In genomic region chr17:34840758-34841157, GRCh38 we compare ENCODE assay signal across 21 cellular contexts.
A peak's percentile ranks its signal among the peaks of the same experiment; 100 is the strongest.
DNase-seq lines count a peak whose midpoint lies in the region; ATAC-seq and TF ChIP-seq lines count a peak whose summit lies in the region.
"Had no signal": no experiment of that assay in that cellular context is flagged by ENCODE, and none has a peak within 500 bp of the region (broad histone marks: within the 10 kb centered on the region; RNA-seq: fewer than 3 reads in every experiment).

No MANE protein-coding gene starts in this region.

- H3K9me3 Mint-ChIP-seq in naive thymus-derived CD4-positive, alpha-beta T cell, result peaks cover 0 to 3% (median 0%) of the 10 kb centered on the region in 11 donors
- H3K9me3 Mint-ChIP-seq: activated CD4-positive, alpha-beta T cell treated with anti-CD3 and anti-CD28 coated beads, Interleukin-2, amount 10 ng/mL, durations not matched to agents 24 days and 14 days; stimulated activated effector memory CD8-positive, alpha-beta T cell treated with anti-CD3 and anti-CD28 coated beads, Interleukin-12 subunit alpha, Interleukin-12 subunit beta, amount 100 ng/mL, for 72 hours had no signal

- peak overlapping the region; percentile 69 for H3K4me2 ChIP-seq in OCI-LY7 (ENCODE audit: low read length)

- peak overlapping the region; percentile 84 for H3K27ac ChIP-seq in OCI-LY7 (ENCODE audit: low read depth, low read length, poor library complexity, severe bottlenecking)
- peak overlapping the region; percentile 30 for H3K27ac ChIP-seq in naive thymus-derived CD4-positive, alpha-beta T cell (ENCODE audit: low read depth, low read length)
- H3K27ac ChIP-seq in brain microvascular endothelial cell, result no peak overlapping the region
- H3K27ac ChIP-seq: gastroesophageal sphincter, transverse colon had no signal

- no peaks in the 10 kb centered on the region for H3K79me2 ChIP-seq in OCI-LY7 (ENCODE audit: insufficient read depth, low read depth, low read length)

- H3K4me3 Mint-ChIP-seq in naive thymus-derived CD4-positive, alpha-beta T cell, result peak overlapping the region in 7 of 10 donors; percentile 22 to 70 (median 52)
- H3K4me3 Mint-ChIP-seq: activated CD4-positive, alpha-beta T cell treated with anti-CD3 and anti-CD28 coated beads, Interleukin-2, amount 10 ng/mL, durations not matched to agents 24 days and 14 days; HFFc6; stimulated activated effector memory CD8-positive, alpha-beta T cell treated with anti-CD3 and anti-CD28 coated beads, Interleukin-12 subunit alpha, Interleukin-12 subunit beta, amount 100 ng/mL, for 72 hours had no signal

- DNase-seq in activated effector memory CD4-positive, alpha-beta T cell treated with Interleukin-2 at 50 U/mL for 16 hours, result peak; percentile 3
- DNase-seq in activated effector memory CD4-positive, alpha-beta T cell treated with anti-CD3 and anti-CD28 coated beads, Interleukin-2, amount 50 U/mL, for 16 hours, result no peak
- DNase-seq in DMS79 treated with DMSO at 0.1 percent for 48 hours (lab: John Stamatoyannopoulos, UW) (peak; percentile 25), OCI-LY7 (ENCODE audit: low spot score) (peak; percentile 89), brain microvascular endothelial cell (no peak)
- DNase-seq in naive thymus-derived CD4-positive, alpha-beta T cell, result peak in 7 of 9 donors; percentile 25 to 64 (median 61)
- DNase-seq: activated CD4-positive, alpha-beta T cell treated with anti-CD3 and anti-CD28 coated beads, Interleukin-2, amount 10 ng/mL, durations not matched to agents 24 days and 14 days; COR-L47; HFFc6; left colon; NCI-H1436; NCI-H774; PC-3; retina; stimulated activated CD4-positive, alpha-beta T cell treated with anti-CD3 and anti-CD28 coated beads, Interleukin-12 subunit alpha, Interleukin-12 subunit beta, amount 100 ng/mL, for 4 hours; transverse colon had no signal

- no peaks in the 10 kb centered on the region for H3K9me2 ChIP-seq in OCI-LY7 (ENCODE audit: insufficient read depth, low read length)

- TF ChIP-seq CTCF in OCI-LY7 (conservative IDR thresholded peaks at IDR 0.05; ENCODE audit: low read length), result no peak
- no peak for TF ChIP-seq CTCF in brain microvascular endothelial cell (IDR thresholded peaks at IDR 0.05; ENCODE audit: low read depth, low read length, missing control alignments)

- H3K4me1 Mint-ChIP-seq in naive thymus-derived CD4-positive, alpha-beta T cell, result peaks cover 0 to 21% (median 6%) of the 10 kb centered on the region in 7 donors
- H3K4me1 Mint-ChIP-seq: activated CD4-positive, alpha-beta T cell treated with anti-CD3 and anti-CD28 coated beads, Interleukin-2, amount 10 ng/mL, durations not matched to agents 24 days and 14 days; stimulated activated effector memory CD8-positive, alpha-beta T cell treated with anti-CD3 and anti-CD28 coated beads, Interleukin-12 subunit alpha, Interleukin-12 subunit beta, amount 100 ng/mL, for 72 hours had no signal

- intact Hi-C loops in OCI-LY7 (cut with micrococcal nuclease; ENCODE audit: unreplicated experiment), result loop anchor here (5.0 kb wide), 1 partner anchor 142 kb away; the partner anchor contains the start of gene LIG3
- intact Hi-C loops in naive thymus-derived CD4-positive, alpha-beta T cell (cut with micrococcal nuclease), result loop anchor here in 1 of 2 donors (1.0 to 5.0 kb wide), 4 partner anchors 121 to 249 kb away; partner anchors contain the start of genes CCT6B, LIG3 and ZNF830

- in situ Hi-C loops in brain microvascular endothelial cell (cut with HindIII; ENCODE audit: low pct_ligation_motif_present, low sequenced_read_pairs), result no loop called here

- POLR2A ChIA-PET in OCI-LY7 (lab: Charles Lee), result no interaction called here
- POLR2A ChIA-PET in naive thymus-derived CD4-positive, alpha-beta T cell (lab: Charles Lee), result interaction anchor here (1.0 kb wide), 2 partner anchors 9 to 121 kb away, joined by 3 read pairs; partner anchors contain the start of genes CCT6B and ZNF830

- no peaks in the 10 kb centered on the region for H3K27me3 ChIP-seq in naive thymus-derived CD4-positive, alpha-beta T cell (ENCODE audit: control insufficient read depth in 2 of 2, insufficient read depth in 2 of 2, low read length in 2 of 2)
- H3K27me3 ChIP-seq in brain microvascular endothelial cell (replicated peaks), result no peaks in the 10 kb centered on the region
- H3K27me3 ChIP-seq: gastroesophageal sphincter, transverse colon had no signal

- H3K9me3 ChIP-seq in OCI-LY7 (ENCODE audit: low read length), result no peaks in the 10 kb centered on the region
- no peaks in the 10 kb centered on the region for H3K9me3 ChIP-seq in naive thymus-derived CD4-positive, alpha-beta T cell (ENCODE audit: control insufficient read depth in 2 of 3, low read length in 3 of 3)
- H3K9me3 ChIP-seq: gastroesophageal sphincter, transverse colon had no signal

- H2AFZ ChIP-seq in OCI-LY7 (ENCODE audit: low read length), result peak overlapping the region; percentile 75; the same call in 1 of the 2 replicates

- no peaks in the 10 kb centered on the region for H4K20me1 ChIP-seq in OCI-LY7 (ENCODE audit: insufficient read depth, low read length)

- H3K36me3 ChIP-seq in OCI-LY7 (ENCODE audit: insufficient read depth, low read length), result no peaks in the 10 kb centered on the region
- H3K36me3 ChIP-seq in naive thymus-derived CD4-positive, alpha-beta T cell (ENCODE audit: control insufficient read depth in 2 of 3, insufficient read depth in 3 of 3, low read length in 3 of 3), result no peaks in the 10 kb centered on the region
- H3K36me3 ChIP-seq in brain microvascular endothelial cell (replicated peaks), result no peaks in the 10 kb centered on the region
- H3K36me3 ChIP-seq: gastroesophageal sphincter, transverse colon had no signal

- H3K36me3 Mint-ChIP-seq in naive thymus-derived CD4-positive, alpha-beta T cell, result peaks cover 0 to 3% (median 0%) of the 10 kb centered on the region in 5 donors
- H3K36me3 Mint-ChIP-seq: stimulated activated effector memory CD8-positive, alpha-beta T cell treated with anti-CD3 and anti-CD28 coated beads, Interleukin-12 subunit alpha, Interleukin-12 subunit beta, amount 100 ng/mL, for 72 hours had no signal

- peak; percentile 61 for ATAC-seq in naive thymus-derived CD4-positive, alpha-beta T cell
- ATAC-seq in HG02981 (IDR thresholded peaks at IDR 0.05; ENCODE audit: unreplicated experiment) (no peak), GM21786 (IDR thresholded peaks at IDR 0.05; ENCODE audit: unreplicated experiment) (no peak)
- ATAC-seq: gastroesophageal sphincter; GM12878; left colon; PC-3; stimulated activated effector memory CD8-positive, alpha-beta T cell treated with anti-CD3 and anti-CD28 coated beads, Interleukin-12 subunit alpha, Interleukin-12 subunit beta, amount 100 ng/mL, for 72 hours had no signal

- CTCF ChIA-PET in OCI-LY7 (lab: Charles Lee; ENCODE audit: unreplicated experiment), result no interaction called here
- CTCF ChIA-PET in naive thymus-derived CD4-positive, alpha-beta T cell (lab: Charles Lee), result interaction anchor here (0.6 to 1.2 kb wide), 4 partner anchors 9 to 255 kb away, joined by 3 to 4 read pairs (median 4); no protein-coding TSS in a partner anchor

- H3K4me1 ChIP-seq in OCI-LY7 (ENCODE audit: insufficient read depth, low read length, poor library complexity, severe bottlenecking), result peaks cover 66% of the 10 kb centered on the region
- H3K4me1 ChIP-seq in naive thymus-derived CD4-positive, alpha-beta T cell (ENCODE audit: control insufficient read depth in 2 of 2, insufficient read depth in 2 of 2, low read length in 2 of 2), result peaks cover 4 to 51% of the 10 kb centered on the region in 2 donors
- H3K4me1 ChIP-seq: gastroesophageal sphincter, transverse colon had no signal

- no TSS peak for BruUV-seq in OCI-LY7 (replicated peaks; lab: Mats Ljungman, UMichigan)

- H3K27me3 Mint-ChIP-seq in naive thymus-derived CD4-positive, alpha-beta T cell, result peaks cover 0 to 6% (median 0%) of the 10 kb centered on the region in 5 donors
- H3K27me3 Mint-ChIP-seq: activated CD4-positive, alpha-beta T cell treated with anti-CD3 and anti-CD28 coated beads, Interleukin-2, amount 10 ng/mL, durations not matched to agents 24 days and 14 days had no signal

- peak overlapping the region in 7 of 9 donors; percentile 81 to 94 (median 89) for H3K27ac Mint-ChIP-seq in naive thymus-derived CD4-positive, alpha-beta T cell
- H3K27ac Mint-ChIP-seq: activated CD4-positive, alpha-beta T cell treated with anti-CD3 and anti-CD28 coated beads, Interleukin-2, amount 10 ng/mL, durations not matched to agents 24 days and 14 days; HFFc6; stimulated activated effector memory CD8-positive, alpha-beta T cell treated with anti-CD3 and anti-CD28 coated beads, Interleukin-12 subunit alpha, Interleukin-12 subunit beta, amount 100 ng/mL, for 72 hours had no signal

- H3K4me3 ChIP-seq in OCI-LY7 (ENCODE audit: low read depth, low read length, poor library complexity, severe bottlenecking) (peak overlapping the region; percentile 39), brain microvascular endothelial cell (ENCODE audit: low read depth, low read length) (no peak overlapping the region)
- peak overlapping the region; percentile 17 for H3K4me3 ChIP-seq in naive thymus-derived CD4-positive, alpha-beta T cell (ENCODE audit: low read length)
- H3K4me3 ChIP-seq: gastroesophageal sphincter, GM12878, transverse colon had no signal

Comparison
In these comparisons a context has a peak if more than half of its experiments do, and no peak if none do; other contexts are left out.
1. DNase-seq: peak in activated effector memory CD4-positive, alpha-beta T cell treated with Interleukin-2 at 50 U/mL for 16 hours (single experiment), DMS79 treated with DMSO at 0.1 percent for 48 hours (single experiment), OCI-LY7 (single experiment) and naive thymus-derived CD4-positive, alpha-beta T cell (7 of 9); none in activated effector memory CD4-positive, alpha-beta T cell treated with anti-CD3 and anti-CD28 coated beads, Interleukin-2, amount 50 U/mL, for 16 hours (single experiment) and brain microvascular endothelial cell (single experiment).